ENCODE assay signal across 1 cellular context in the genomic region with DNA sequence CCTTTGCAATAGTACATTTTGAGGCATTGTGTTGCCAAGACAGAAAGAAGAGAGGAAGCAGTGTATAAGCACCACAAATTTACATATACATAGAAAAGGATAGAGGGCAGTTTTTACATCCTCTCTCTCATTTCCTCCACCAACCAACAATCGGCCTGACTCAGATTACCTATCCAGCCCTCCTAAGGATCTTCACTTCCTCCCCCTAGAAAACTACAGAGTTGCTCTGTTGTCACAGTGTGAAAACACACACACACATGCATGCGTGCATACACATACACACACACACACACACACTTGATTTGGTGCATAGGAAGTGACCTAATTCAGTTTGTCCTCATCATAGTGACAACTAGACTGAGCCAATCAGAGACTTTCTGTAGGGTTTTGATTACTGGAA.
TF ChIP-seq lines count a peak whose summit lies in the region.

No MANE protein-coding gene starts in this region.

TF ChIP-seq in H1, 55 proteins besides CTCF, POLR2A, EP300 and RAD21:
- TF ChIP-seq BRCA1 (IDR thresholded peaks at IDR 0.05; ENCODE audit: low read depth, low read length) (no peak), JUND (IDR thresholded peaks at IDR 0.05; ENCODE audit: low read length) (no peak), CTBP2 (IDR thresholded peaks at IDR 0.05; ENCODE audit: borderline replicate concordance, insufficient read depth, insufficient read length, low read length) (no peak), TEAD4 (IDR thresholded peaks at IDR 0.05; ENCODE audit: low read depth, low read length) (no peak), RXRA (IDR thresholded peaks at IDR 0.05; ENCODE audit: insufficient read depth, low read depth, low read length) (no peak), ZNF274 (IDR thresholded peaks at IDR 0.05; ENCODE audit: borderline replicate concordance, extremely low read depth, low read length) (no peak), RBBP5 (IDR thresholded peaks at IDR 0.05; ENCODE audit: borderline replicate concordance, low read depth, low read length) (no peak)
- TF ChIP-seq, protein P1, sequence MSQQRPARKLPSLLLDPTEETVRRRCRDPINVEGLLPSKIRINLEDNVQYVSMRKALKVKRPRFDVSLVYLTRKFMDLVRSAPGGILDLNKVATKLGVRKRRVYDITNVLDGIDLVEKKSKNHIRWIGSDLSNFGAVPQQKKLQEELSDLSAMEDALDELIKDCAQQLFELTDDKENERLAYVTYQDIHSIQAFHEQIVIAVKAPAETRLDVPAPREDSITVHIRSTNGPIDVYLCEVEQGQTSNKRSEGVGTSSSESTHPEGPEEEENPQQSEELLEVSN (IDR thresholded peaks at IDR 0.05), result no peak
- TF ChIP-seq, protein P2, sequence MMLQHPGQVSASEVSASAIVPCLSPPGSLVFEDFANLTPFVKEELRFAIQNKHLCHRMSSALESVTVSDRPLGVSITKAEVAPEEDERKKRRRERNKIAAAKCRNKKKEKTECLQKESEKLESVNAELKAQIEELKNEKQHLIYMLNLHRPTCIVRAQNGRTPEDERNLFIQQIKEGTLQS (IDR thresholded peaks at IDR 0.05; ENCODE audit: insufficient read depth, low read depth, low read length), result no peak
- TF ChIP-seq, protein P3, sequence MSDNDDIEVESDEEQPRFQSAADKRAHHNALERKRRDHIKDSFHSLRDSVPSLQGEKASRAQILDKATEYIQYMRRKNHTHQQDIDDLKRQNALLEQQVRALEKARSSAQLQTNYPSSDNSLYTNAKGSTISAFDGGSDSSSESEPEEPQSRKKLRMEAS (IDR thresholded peaks at IDR 0.05), result no peak
